20 cellular contexts compared by ENCODE assay signal in the genomic region with DNA sequence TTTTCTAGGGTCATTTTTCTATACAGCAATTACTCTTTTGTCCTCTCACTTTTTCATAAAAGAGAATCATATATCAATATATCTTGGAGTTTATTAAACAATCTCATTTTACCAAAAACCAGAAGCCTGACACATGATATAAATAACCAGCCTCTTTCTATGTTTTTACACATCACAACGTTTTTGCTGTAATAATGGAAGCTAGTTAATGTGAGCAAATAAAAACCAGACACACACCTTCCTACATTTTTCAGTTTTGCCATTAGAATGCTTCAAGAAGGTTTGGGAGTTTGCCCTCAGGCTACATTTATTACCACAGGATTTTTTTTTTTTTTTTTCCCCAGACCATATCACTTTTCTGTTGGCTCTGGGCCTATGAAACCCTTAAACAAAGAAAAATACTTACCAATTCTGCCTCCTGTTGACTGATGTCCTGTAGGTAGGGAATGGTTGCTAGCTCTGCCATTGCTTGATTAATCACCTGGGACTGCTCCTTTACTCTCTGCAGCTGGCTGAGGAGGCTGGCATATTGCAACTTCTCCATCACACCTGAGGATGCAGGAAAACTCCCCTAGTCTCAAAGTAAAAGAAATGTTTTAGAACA.
DNase-seq lines count a peak whose midpoint lies in the region; ATAC-seq lines count a peak whose summit lies in the region.
"Had no signal": no experiment of that assay in that cellular context is flagged by ENCODE, and none has a peak within 500 bp of the region (broad histone marks: within the 10 kb centered on the region; RNA-seq: fewer than 3 reads in every experiment).

No MANE protein-coding gene starts in this region.

- DNase-seq in DMS79 (lab: John Stamatoyannopoulos, UW) (peak; percentile 67), NCI-H1417 (lab: John Stamatoyannopoulos, UW) (peak in 2 of 3 experiments; percentile 37 to 89), NCI-H2196 treated with DMSO at 0.1 percent for 48 hours (lab: John Stamatoyannopoulos, UW; ENCODE audit: unreplicated experiment) (peak; percentile 83), kidney tubule cell (ENCODE audit: low spot score) (peak; percentile 9), epidermal melanocyte (ENCODE audit: insufficient read length, low spot score) (no peak), T1000 (lab: John Stamatoyannopoulos, UW) (no peak)
- DNase-seq in activated effector memory CD4-positive, alpha-beta T cell treated with anti-CD3 and anti-CD28 coated beads, Interleukin-2, amount 50 U/mL, for 16 hours: no peak
- DNase-seq: activated CD4-positive, alpha-beta T cell treated with anti-CD3 and anti-CD28 coated beads, Interleukin-2, amount 10 ng/mL, durations not matched to agents 24 days and 14 days; activated CD8-positive, alpha-beta memory T cell treated with anti-CD3 and anti-CD28 coated beads, Interleukin-2, amount 50 U/mL, for 4 hours; activated gamma-delta T cell treated with Interleukin-2 at 50 U/mL for 16 hours; amniotic stem cell; CD4-positive, CD25-positive, alpha-beta regulatory T cell; glutamatergic neuron; Kasumi-1; left ventricle myocardium superior; NCI-H2227 treated with DMSO at 0.1 percent for 48 hours; occipital lobe; stimulated activated naive CD8-positive, alpha-beta T cell treated with anti-CD3 and anti-CD28 coated beads, Interleukin-15, Interleukin-2, amounts not matched to agents 100 U/mL and 50 U/mL, for 24 hours had no signal

- ATAC-seq in HG03521 (IDR thresholded peaks at IDR 0.05; ENCODE audit: unreplicated experiment): no peak
- ATAC-seq: esophagus mucosa; left ventricle myocardium superior; stimulated activated naive CD8-positive, alpha-beta T cell treated with anti-CD3 and anti-CD28 coated beads, Interleukin-15, Interleukin-2, amounts not matched to agents 100 U/mL and 50 U/mL, for 24 hours had no signal

Comparison
In these comparisons a context has a peak if more than half of its experiments do, and no peak if none do; other contexts are left out.
1. DNase-seq: peak in DMS79 (single experiment), NCI-H1417 (2 of 3), NCI-H2196 treated with DMSO at 0.1 percent for 48 hours (single experiment) and kidney tubule cell (single experiment); none in epidermal melanocyte (single experiment), activated effector memory CD4-positive, alpha-beta T cell treated with anti-CD3 and anti-CD28 coated beads, Interleukin-2, amount 50 U/mL, for 16 hours (single experiment) and T1000 (single experiment).